16 cellular contexts compared by ENCODE assay signal in the genomic region with DNA sequence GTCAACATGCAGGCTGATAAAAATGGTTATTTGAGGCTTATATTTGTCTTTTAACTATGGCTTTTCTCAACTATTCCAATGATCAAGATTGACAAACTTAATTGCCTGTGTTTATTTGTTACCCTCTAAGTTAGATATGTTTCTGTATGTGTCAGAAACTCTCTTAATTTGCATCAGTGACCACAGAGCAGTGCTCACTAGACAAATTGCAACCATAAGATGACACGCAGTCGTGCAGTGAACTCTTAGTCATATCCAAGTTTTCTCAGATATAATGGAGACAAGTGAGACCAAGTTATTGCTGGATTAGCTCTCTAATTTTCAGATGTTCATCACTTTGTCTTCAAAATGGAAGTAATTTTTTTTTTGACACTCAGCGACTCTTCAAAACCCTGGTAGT.
DNase-seq lines count a peak whose midpoint lies in the region; ATAC-seq and TF ChIP-seq lines count a peak whose summit lies in the region.
"Had no signal": no experiment of that assay in that cellular context is flagged by ENCODE, and none has a peak within 500 bp of the region (broad histone marks: within the 10 kb centered on the region; RNA-seq: fewer than 3 reads in every experiment).

No MANE protein-coding gene starts in this region.

- H3K4me3 ChIP-seq in A673 (ENCODE audit: low read depth, low read length, poor library complexity, severe bottlenecking) = no peak overlapping the region
- H3K4me3 ChIP-seq: skin epidermis had no signal

- CTCF ChIA-PET in A673 (lab: Charles Lee) = no interaction called here

- POLR2A ChIA-PET in A673 (lab: Charles Lee; ENCODE audit: low non-redundant PET) = no interaction called here

- ATAC-seq in GM19025 (IDR thresholded peaks at IDR 0.05; ENCODE audit: low read depth, unreplicated experiment) (peak; percentile 95), HG02763 (IDR thresholded peaks at IDR 0.05; ENCODE audit: unreplicated experiment) (peak; percentile 76)

- TF ChIP-seq CTCF in GM13977 (IDR thresholded peaks at IDR 0.05; ENCODE audit: extremely low read depth, insufficient read depth, missing control alignments) (no peak), A673 (conservative IDR thresholded peaks at IDR 0.05; ENCODE audit: low read depth, low read length) (no peak)

- H3K27me3 ChIP-seq in A673 (replicated peaks; ENCODE audit: insufficient read depth, low read depth, low read length, poor library complexity) = no peaks in the 10 kb centered on the region

- BruUV-seq in A673 (replicated peaks; lab: Mats Ljungman, UMichigan) = no TSS peak

- in situ Hi-C loops in GM13977 (cut with MboI; ENCODE audit: low pct_unique_long_range_greater_than_20kb, low sequenced_read_pairs, unreplicated experiment) = no loop called here
- in situ Hi-C loops in KBM-7 (cut with MboI; ENCODE audit: low pct_unique_long_range_greater_than_20kb, low sequenced_read_pairs) = no loop called here

- H3K27ac ChIP-seq in A673 (ENCODE audit: low read depth, low read length, poor library complexity, severe bottlenecking) = no peak overlapping the region
- H3K27ac ChIP-seq: HL-60, skin epidermis had no signal

- DNase-seq in GM13977 (ENCODE audit: low spot score) (peak; percentile 25), RKO (ENCODE audit: low spot score) (peak; percentile 9), KBM-7 (no peak), A673 (ENCODE audit: low spot score) (no peak), NCI-H1930 (lab: John Stamatoyannopoulos, UW) (no peak), NCI-H1092 (lab: John Stamatoyannopoulos, UW) (no peak)
- DNase-seq: activated B cell treated with CpG ODN at 0.5 μM for 24 hours; activated gamma-delta T cell; CD4-positive, CD25-positive, alpha-beta regulatory T cell; MM.1S; naive B cell; SHP77 had no signal

- peaks cover 9% of the 10 kb centered on the region for H3K4me1 ChIP-seq in A673 (ENCODE audit: insufficient read depth, low read length, poor library complexity, severe bottlenecking)

- no peaks in the 10 kb centered on the region for H3K36me3 ChIP-seq in A673 (ENCODE audit: insufficient read depth, low read length, poor library complexity, severe bottlenecking)

- H3K9me3 ChIP-seq in A673 (ENCODE audit: low read depth, low read length, poor library complexity, severe bottlenecking) = no peaks in the 10 kb centered on the region

- intact Hi-C loops in A673 (cut with micrococcal nuclease; ENCODE audit: unreplicated experiment) = no loop called here

Comparison
In these comparisons a context has a peak if more than half of its experiments do, and no peak if none do; other contexts are left out.
1. DNase-seq: peak in GM13977 (single experiment) and RKO (single experiment); none in KBM-7 (single experiment), A673 (single experiment), NCI-H1930 (0 of 2) and NCI-H1092 (single experiment).